12 cellular contexts compared by ENCODE assay signal in the genomic region with DNA sequence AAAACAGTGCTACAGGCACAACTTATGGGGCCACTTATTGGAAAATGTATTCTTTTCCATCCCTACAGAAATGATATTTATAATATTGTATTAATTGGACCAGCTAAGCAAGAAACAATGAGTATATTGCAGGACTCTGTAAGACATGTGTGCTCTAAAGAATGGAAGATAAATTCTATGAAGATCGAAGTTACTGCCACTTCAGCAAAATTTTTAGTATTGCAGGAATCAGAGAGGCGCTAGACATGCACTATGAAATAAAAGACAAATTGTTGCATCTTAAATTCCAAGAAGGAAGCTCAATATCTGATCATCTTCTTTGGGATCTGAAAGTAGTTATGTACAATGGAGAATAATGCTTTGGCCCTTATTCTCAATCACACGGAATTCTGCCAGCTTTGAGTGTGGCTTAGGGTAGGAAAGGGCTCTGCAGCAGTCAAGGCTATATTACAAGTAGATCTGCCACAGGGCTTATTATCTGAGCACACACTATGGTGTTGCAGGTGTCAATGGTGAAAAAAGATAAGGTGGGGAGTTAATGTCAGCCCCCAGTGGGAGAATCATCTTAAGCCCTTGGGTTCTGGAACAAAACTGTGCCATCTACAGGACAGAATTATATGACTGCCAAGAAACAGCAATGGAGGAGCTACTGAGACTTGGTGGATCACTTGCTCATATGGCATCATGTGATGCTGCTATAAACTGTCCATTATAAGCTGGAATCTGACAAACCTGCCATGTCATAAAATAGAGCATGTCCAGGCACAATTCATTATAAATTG.
DNase-seq lines count a peak whose midpoint lies in the region; ATAC-seq and TF ChIP-seq lines count a peak whose summit lies in the region.
"Had no signal": no experiment of that assay in that cellular context is flagged by ENCODE, and none has a peak within 500 bp of the region (broad histone marks: within the 10 kb centered on the region; RNA-seq: fewer than 3 reads in every experiment).

No MANE protein-coding gene starts in this region.

- no peak overlapping the region for H3K27ac Mint-ChIP-seq in type B pancreatic cell
- no peak overlapping the region for H3K27ac Mint-ChIP-seq in activated naive CD4-positive, alpha-beta T cell treated with anti-CD3 and anti-CD28 coated beads, Interleukin-2, amount 50 U/mL, for 72 hours
- H3K27ac Mint-ChIP-seq: B cell had no signal

- H3K9me3 Mint-ChIP-seq in type B pancreatic cell, result no peaks in the 10 kb centered on the region
- peaks cover 4 to 5% of the 10 kb centered on the region in 2 donors for H3K9me3 Mint-ChIP-seq in activated naive CD4-positive, alpha-beta T cell treated with anti-CD3 and anti-CD28 coated beads, Interleukin-2, amount 50 U/mL, for 72 hours

- H3K36me3 Mint-ChIP-seq in type B pancreatic cell, result no peaks in the 10 kb centered on the region
- H3K36me3 Mint-ChIP-seq in activated naive CD4-positive, alpha-beta T cell treated with anti-CD3 and anti-CD28 coated beads, Interleukin-2, amount 50 U/mL, for 72 hours, result no peaks in the 10 kb centered on the region

- ATAC-seq in HG03432 (IDR thresholded peaks at IDR 0.05; ENCODE audit: unreplicated experiment), result peak; percentile 82
- ATAC-seq in activated naive CD4-positive, alpha-beta T cell treated with anti-CD3 and anti-CD28 coated beads, Interleukin-2, amount 50 U/mL, for 72 hours, result no peak

- no peaks in the 10 kb centered on the region for H3K79me2 ChIP-seq in osteoblast (ENCODE audit: insufficient read depth, low read length)

- no peaks in the 10 kb centered on the region for H4K20me1 ChIP-seq in osteoblast (ENCODE audit: insufficient read depth, low read length)

- H3K4me3 ChIP-seq in adipocyte (ENCODE audit: low read length), result no peak overlapping the region
- H3K4me3 ChIP-seq in osteoblast (ENCODE audit: insufficient read depth, low read length), result no peak overlapping the region

- TF ChIP-seq CTCF in type B pancreatic cell (conservative IDR thresholded peaks at IDR 0.05) (peak; percentile 58), osteoblast (IDR thresholded peaks at IDR 0.05; ENCODE audit: extremely low read depth, low read depth, low read length) (no peak)

- no peak overlapping the region for H3K4me2 ChIP-seq in osteoblast (ENCODE audit: insufficient read depth, low read length)

- H2AFZ ChIP-seq in osteoblast (ENCODE audit: low read length), result no peak overlapping the region

- H3K27ac ChIP-seq in osteoblast (ENCODE audit: low read depth, low read length), result no peak overlapping the region
- H3K27ac ChIP-seq: neutrophil had no signal

- no peaks in the 10 kb centered on the region for H3K27me3 Mint-ChIP-seq in type B pancreatic cell
- H3K27me3 Mint-ChIP-seq: B cell had no signal

- DNase-seq in SKM-1 treated with dmso at 0.1 percent for 144 hours (lab: John Stamatoyannopoulos, UW; ENCODE audit: unreplicated experiment) (peak; percentile 4), SKM-1 (lab: John Stamatoyannopoulos, UW; ENCODE audit: unreplicated experiment) (no peak), adipocyte (ENCODE audit: low read depth) (peak; percentile 0), type B pancreatic cell (ENCODE audit: extremely low spot score, unreplicated experiment) (no peak), osteoblast (ENCODE audit: insufficient read length, low spot score, missing footprints) (no peak)
- no peak for DNase-seq in NK-92 treated with Interleukin-12 subunit alpha and Interleukin-12 subunit beta, amount 100 ng/mL, for 24 hours (lab: John Stamatoyannopoulos, UW)
- no peak for DNase-seq in activated naive CD4-positive, alpha-beta T cell treated with anti-CD3 and anti-CD28 coated beads, Interleukin-2, amount 50 U/mL, for 72 hours (ENCODE audit: low spot score in 2 of 2)
- DNase-seq: amniotic stem cell, MV-4-11 had no signal

- H3K9me3 ChIP-seq in adipocyte (ENCODE audit: control insufficient read depth, low read length) (no peaks in the 10 kb centered on the region), osteoblast (ENCODE audit: low read depth, low read length) (peaks cover 4% of the 10 kb centered on the region)
- H3K9me3 ChIP-seq: neutrophil had no signal

- no peaks in the 10 kb centered on the region for H3K4me1 ChIP-seq in adipocyte (ENCODE audit: control insufficient read depth, insufficient read depth, low read length)
- H3K4me1 ChIP-seq in osteoblast (ENCODE audit: insufficient read depth, low read length), result no peaks in the 10 kb centered on the region

- no peaks in the 10 kb centered on the region for H3K27me3 ChIP-seq in adipocyte (replicated peaks; ENCODE audit: control insufficient read depth, insufficient read depth, low read length)
- H3K27me3 ChIP-seq in osteoblast (ENCODE audit: insufficient read depth, low read length), result no peaks in the 10 kb centered on the region
- H3K27me3 ChIP-seq: neutrophil had no signal

- H3K36me3 ChIP-seq in adipocyte (ENCODE audit: control insufficient read depth, insufficient read depth, low read length, severe bottlenecking) (no peaks in the 10 kb centered on the region), osteoblast (ENCODE audit: insufficient read depth, low read length) (no peaks in the 10 kb centered on the region)
- H3K36me3 ChIP-seq: neutrophil had no signal

- no peak overlapping the region for H3K9ac ChIP-seq in adipocyte (ENCODE audit: low read length)

- H3K4me1 Mint-ChIP-seq in type B pancreatic cell (ENCODE audit: unreplicated experiment), result no peaks in the 10 kb centered on the region
- H3K4me1 Mint-ChIP-seq: B cell had no signal

- no peak overlapping the region for H3K4me3 Mint-ChIP-seq in type B pancreatic cell
- H3K4me3 Mint-ChIP-seq: B cell had no signal

Comparison
In these comparisons a context has a peak if more than half of its experiments do, and no peak if none do; other contexts are left out.
1. DNase-seq: peak in SKM-1 treated with dmso at 0.1 percent for 144 hours (single experiment) and adipocyte (single experiment); none in SKM-1 (single experiment), type B pancreatic cell (single experiment), osteoblast (single experiment), NK-92 treated with Interleukin-12 subunit alpha and Interleukin-12 subunit beta, amount 100 ng/mL, for 24 hours (single experiment) and activated naive CD4-positive, alpha-beta T cell treated with anti-CD3 and anti-CD28 coated beads, Interleukin-2, amount 50 U/mL, for 72 hours (0 of 2).